In genomic region chr1:155272466-155273133, GRCh38 we compare ENCODE assay signal across 8 cellular contexts. TPM values are rescaled to one million over a fixed set of nuclear protein-coding genes. Genes with fewer than 3 reads are reported as not detected.
A peak's percentile ranks its signal among the peaks of the same experiment; 100 is the strongest.
DNase-seq lines count a peak whose midpoint lies in the region; ATAC-seq and TF ChIP-seq lines count a peak whose summit lies in the region.

No MANE protein-coding gene starts in this region.

- TF ChIP-seq POLR2A in HCT116 (IDR thresholded peaks at IDR 0.05; ENCODE audit: borderline replicate concordance, extremely low read depth, insufficient read depth, insufficient read length): no peak

- H3K36me3 Mint-ChIP-seq in activated CD4-positive, alpha-beta memory T cell treated with anti-CD3 and anti-CD28 coated beads for 36 hours: peaks cover 37% of the 10 kb centered on the region

- peak; percentile 64 for DNase-seq in AG08395 (ENCODE audit: low spot score)
- no peak for DNase-seq in HCT116 (ENCODE audit: low read depth, low spot score)
- DNase-seq in activated CD4-positive, alpha-beta memory T cell treated with anti-CD3 and anti-CD28 coated beads for 36 hours: no peak
- DNase-seq in foreskin melanocyte: peak; percentile 42
- DNase-seq in psoas muscle: no peak

- H3K4me1 Mint-ChIP-seq in activated CD4-positive, alpha-beta memory T cell treated with anti-CD3 and anti-CD28 coated beads for 36 hours (ENCODE audit: low read depth): peaks cover 43% of the 10 kb centered on the region

- H3K27ac ChIP-seq in HCT116 (ENCODE audit: low read depth, low read length) (peak overlapping the region; percentile 96), psoas muscle (peak overlapping the region; percentile 96)

- H3K9ac ChIP-seq in HCT116 (ENCODE audit: low read length): peak overlapping the region; percentile 78

- H2AFZ ChIP-seq in HCT116 (ENCODE audit: low read depth, low read length, poor library complexity, severe bottlenecking): no peak overlapping the region

- no peaks in the 10 kb centered on the region for H3K9me3 Mint-ChIP-seq in activated CD4-positive, alpha-beta memory T cell treated with anti-CD3 and anti-CD28 coated beads for 36 hours

- TF ChIP-seq CTCF in HCT116 (IDR thresholded peaks at IDR 0.05 in 2 of 3, conservative IDR thresholded peaks at IDR 0.05 in 1 of 3; ENCODE audit: borderline replicate concordance in 1 of 3, insufficient read depth in 1 of 3, low read depth in 2 of 3, low read length in 2 of 3) (no peak), psoas muscle (IDR thresholded peaks at IDR 0.05) (no peak)

- POLR2A ChIA-PET in HCT116 (lab: Charles Lee): interaction anchor here (0.8 to 2.4 kb wide), 6 partner anchors 11 to 51 kb away, joined by 3 to 19 read pairs (median 4); partner anchors contain the start of genes ENTREP3 and SCAMP3
- POLR2A ChIA-PET in activated CD4-positive, alpha-beta memory T cell treated with anti-CD3 and anti-CD28 coated beads for 36 hours (lab: Charles Lee): interaction anchor here (0.6 to 2.5 kb wide), 10 partner anchors 9 to 585 kb away, joined by 3 to 14 read pairs (median 4); partner anchors contain the start of genes FDPS, GON4L and SCAMP3

- no peaks in the 10 kb centered on the region for H3K9me3 ChIP-seq in HCT116 (ENCODE audit: control insufficient read depth in 1 of 2, insufficient read depth in 1 of 2, low read depth in 1 of 2, low read length in 2 of 2)
- H3K9me3 ChIP-seq in psoas muscle: no peaks in the 10 kb centered on the region

- no peaks in the 10 kb centered on the region for H4K20me1 ChIP-seq in HCT116 (ENCODE audit: insufficient read depth)

- H3K4me1 ChIP-seq in HCT116 (ENCODE audit: control insufficient read depth in 1 of 2, insufficient read depth in 2 of 2, low read length in 2 of 2): peaks cover 13 to 26% of the 10 kb centered on the region in 2 experiments
- peaks cover 30% of the 10 kb centered on the region for H3K4me1 ChIP-seq in psoas muscle

- H3K9me2 ChIP-seq in HCT116 (ENCODE audit: insufficient read depth): no peaks in the 10 kb centered on the region

- BruUV-seq in HCT116 (replicated peaks; lab: Mats Ljungman, UMichigan): TSS peak; percentile 83

- peaks cover 52% of the 10 kb centered on the region for H3K79me2 ChIP-seq in HCT116 (ENCODE audit: insufficient read depth, low read length)

- 9 to 13% (median 12%) methylated on average over 15 of the region's 15 CpGs for WGBS in psoas muscle, 3 donors

- H3K4me2 ChIP-seq in HCT116 (ENCODE audit: low read length): peak overlapping the region; percentile 97

- ATAC-seq in HCT116: peak; percentile 23
- peak in 2 of 4 donors; percentile 0 to 1 for ATAC-seq in psoas muscle
- ATAC-seq in HG03280 (IDR thresholded peaks at IDR 0.05; ENCODE audit: unreplicated experiment): no peak
- no peak for ATAC-seq in HG03175 (IDR thresholded peaks at IDR 0.05; ENCODE audit: unreplicated experiment)
- no peak for ATAC-seq in GM21381 (IDR thresholded peaks at IDR 0.05; ENCODE audit: unreplicated experiment)

- H3K27ac Mint-ChIP-seq in activated CD4-positive, alpha-beta memory T cell treated with anti-CD3 and anti-CD28 coated beads for 36 hours: peak overlapping the region; percentile 85

- intact Hi-C loops in HCT116 (cut with micrococcal nuclease) (no loop called here), psoas muscle (cut with DNase I) (loop anchor here in 1 of 2 donors (5.0 kb wide), 1 partner anchor 35 kb away; the partner anchor contains the start of gene FDPS)
- intact Hi-C loops in activated CD4-positive, alpha-beta memory T cell treated with anti-CD3 and anti-CD28 coated beads for 36 hours (cut with micrococcal nuclease): loop anchor here (1.0 to 10.0 kb wide), 4 partner anchors 10 to 582 kb away; partner anchors contain the start of genes GON4L, SCAMP3 and SYT11

- H3K27me3 Mint-ChIP-seq in activated CD4-positive, alpha-beta memory T cell treated with anti-CD3 and anti-CD28 coated beads for 36 hours: no peaks in the 10 kb centered on the region

- peak overlapping the region; percentile 88 for H3K4me3 Mint-ChIP-seq in activated CD4-positive, alpha-beta memory T cell treated with anti-CD3 and anti-CD28 coated beads for 36 hours

- H3K27me3 ChIP-seq in HCT116 (ENCODE audit: insufficient read depth, low read length): no peaks in the 10 kb centered on the region
- H3K27me3 ChIP-seq in psoas muscle (ENCODE audit: insufficient read depth in 3 of 3, low read length in 2 of 3): no peaks in the 10 kb centered on the region

- H3K4me3 ChIP-seq in HCT116 (replicated peaks in 1 of 2; ENCODE audit: low read depth in 1 of 2, low read length in 2 of 2): peak overlapping the region; percentile 82 to 85
- peak overlapping the region; percentile 93 for H3K4me3 ChIP-seq in psoas muscle

- RAD21 ChIA-PET in HCT116 (lab: Charles Lee; ENCODE audit: low non-redundant PET in 1 of 2, low total read pairs in 2 of 2, uncharacterized antibody in 2 of 2, unreplicated experiment in 2 of 2): interaction anchor here (0.6 to 1.2 kb wide), 3 partner anchors 51 to 270 kb away, joined by 3 to 7 read pairs (median 5); partner anchors contain the start of gene ZBTB7B (in 1 of the 2)

- H3K36me3 ChIP-seq in HCT116 (ENCODE audit: control insufficient read depth in 1 of 2, insufficient read depth in 2 of 2, low read length in 2 of 2) (peaks cover 23 to 33% of the 10 kb centered on the region in 2 experiments), psoas muscle (ENCODE audit: insufficient read depth in 1 of 2, low read depth in 1 of 2) (peaks cover 7 to 39% of the 10 kb centered on the region in 2 donors)

- CTCF ChIA-PET in HCT116 (lab: Charles Lee): interaction anchor here (0.7 to 1.2 kb wide), 4 partner anchors 20 to 100 kb away, joined by 3 to 9 read pairs (median 4); partner anchors contain the start of genes KRTCAP2, MTX1 and THBS3
- CTCF ChIA-PET in activated CD4-positive, alpha-beta memory T cell treated with anti-CD3 and anti-CD28 coated beads for 36 hours (lab: Charles Lee): interaction anchor here (0.6 to 4.4 kb wide), 7 partner anchors 9 to 51 kb away, joined by 3 to 39 read pairs (median 6); partner anchors contain the start of genes FDPS and SCAMP3

- no peak for TF ChIP-seq RAD21 in HCT116 (IDR thresholded peaks at IDR 0.05; ENCODE audit: low read depth)

TF ChIP-seq in HCT116, 20 proteins besides CTCF, POLR2A, EP300 and RAD21:
- TF ChIP-seq YY1 (IDR thresholded peaks at IDR 0.05; ENCODE audit: extremely low read depth, insufficient replicate concordance, low read depth, low read length) (no peak), TCF7L2 (IDR thresholded peaks at IDR 0.05; ENCODE audit: borderline replicate concordance, extremely low read depth, insufficient read depth, insufficient read length) (peak; percentile 79)

RNA-seq across cellular contexts. Expression of gene CLK2, which starts 0.7 kb away (rescaled TPM):
- 72.6 TPM for total RNA-seq in HCT116 (2021; ENCODE audit: unreplicated experiment)
- polyA plus RNA-seq in HCT116 (2012): 59.5 and 63.3 TPM in 2 replicates
- total RNA-seq in activated CD4-positive, alpha-beta memory T cell treated with anti-CD3 and anti-CD28 coated beads for 36 hours: 10 to 100 TPM; 62.0 to 68.1 TPM
- total RNA-seq in psoas muscle: 10 to 100 TPM; 11.7 to 28.5 (median 22.7) TPM
- 10 to 100 TPM; 15.2 to 20.9 (median 15.3) TPM for polyA plus RNA-seq in psoas muscle

RNA-seq across cellular contexts. Expression of gene HCN3, which starts 4.7 kb away (rescaled TPM):
- total RNA-seq in HCT116 (2021; ENCODE audit: unreplicated experiment) (8.5 TPM), psoas muscle (under 1 TPM in 3 of 4 donors, not detected in 1; 0.27 to 0.82 (median 0.32) TPM)
- 6.3 TPM in 2 replicates for polyA plus RNA-seq in HCT116 (2012)
- total RNA-seq in activated CD4-positive, alpha-beta memory T cell treated with anti-CD3 and anti-CD28 coated beads for 36 hours: 1 to 10 TPM; 1.9 to 2.4 TPM
- polyA plus RNA-seq in psoas muscle: under 1 TPM; 0.38 to 0.97 (median 0.52) TPM

RNA-seq across cellular contexts. Expression of gene SCAMP3, which starts 10.4 kb away (rescaled TPM):
- 64.2 TPM for total RNA-seq in HCT116 (2021; ENCODE audit: unreplicated experiment)
- 69.6 and 72.5 TPM in 2 replicates for polyA plus RNA-seq in HCT116 (2012)
- 10 to 100 TPM; 89.6 to 91.7 TPM for total RNA-seq in activated CD4-positive, alpha-beta memory T cell treated with anti-CD3 and anti-CD28 coated beads for 36 hours
- total RNA-seq in psoas muscle: 10 to 100 TPM; 49.5 to 70.7 (median 57.2) TPM
- polyA plus RNA-seq in psoas muscle: 100 to 1,000 TPM in 2 of 3 donors, 10 to 100 TPM in 1; 75.0 to 159 (median 108) TPM

RNA-seq across cellular contexts. Expression of gene ENTREP3, which starts 17.3 kb away (rescaled TPM):
- total RNA-seq in HCT116 (2021; ENCODE audit: unreplicated experiment): 69.9 TPM
- polyA plus RNA-seq in HCT116 (2012): 41.9 and 50.3 TPM in 2 replicates
- 10 to 100 TPM; 32.9 to 34.1 TPM for total RNA-seq in activated CD4-positive, alpha-beta memory T cell treated with anti-CD3 and anti-CD28 coated beads for 36 hours
- 10 to 100 TPM; 20.6 to 28.8 (median 23.8) TPM for total RNA-seq in psoas muscle
- 10 to 100 TPM; 17.6 to 61.3 (median 21.2) TPM for polyA plus RNA-seq in psoas muscle

RNA-seq across cellular contexts. Expression of gene PKLR, which starts 28.6 kb away (rescaled TPM):
- total RNA-seq in HCT116 (2021; ENCODE audit: unreplicated experiment) (0.17 TPM), psoas muscle (not detected)
- polyA plus RNA-seq in HCT116 (2012): not detected in 2 replicates
- total RNA-seq in activated CD4-positive, alpha-beta memory T cell treated with anti-CD3 and anti-CD28 coated beads for 36 hours: not detected
- under 1 TPM in 1 of 3 donors, not detected in 2; 0.01 TPM for polyA plus RNA-seq in psoas muscle

Comparison
In these comparisons a context has a peak if more than half of its experiments do, and no peak if none do; other contexts are left out.
1. DNase-seq: peak in AG08395 (single experiment) and foreskin melanocyte (single experiment); none in HCT116 (single experiment), activated CD4-positive, alpha-beta memory T cell treated with anti-CD3 and anti-CD28 coated beads for 36 hours (single experiment) and psoas muscle (0 of 2).